Comparison of ENCODE assay signal across 1 cellular context in the genomic region with DNA sequence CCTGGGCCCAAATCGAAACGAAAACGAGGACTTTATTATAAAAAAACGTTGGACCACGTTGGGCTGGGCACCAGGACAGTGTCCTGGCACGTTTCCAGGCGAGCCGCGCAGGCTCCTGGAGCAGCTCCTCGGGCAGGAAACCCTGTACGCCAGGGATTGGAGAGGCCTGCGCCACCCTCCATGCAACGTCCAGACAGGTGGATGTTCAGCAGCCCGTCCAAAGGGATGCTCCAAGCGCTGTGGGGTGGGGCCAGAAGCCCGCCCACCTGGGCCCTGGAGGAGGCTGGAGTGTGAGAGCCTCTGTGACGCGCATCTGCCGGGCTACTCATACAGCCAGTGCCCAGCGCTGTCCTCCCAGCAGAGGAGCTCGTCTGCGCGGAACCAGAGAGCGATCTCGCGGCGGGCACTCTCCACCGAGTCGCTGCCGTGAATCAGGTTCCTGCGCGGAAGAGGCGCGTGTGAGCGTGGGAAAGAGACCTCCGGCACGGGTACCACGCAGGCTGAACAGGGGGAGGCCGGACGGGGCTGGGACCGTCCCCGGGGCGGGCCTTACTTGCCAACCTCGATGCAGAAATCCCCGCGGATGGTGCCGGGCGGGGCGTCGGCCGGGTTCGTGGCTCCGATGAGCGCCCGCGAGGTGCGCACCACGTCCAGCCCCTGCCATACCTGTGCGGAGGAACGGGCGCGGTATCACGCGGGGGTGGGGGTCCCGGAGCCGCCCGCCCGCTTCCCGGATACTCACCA.
TF ChIP-seq lines count a peak whose summit lies in the region.

No MANE protein-coding gene starts in this region.

TF ChIP-seq in H1, 55 proteins besides CTCF, POLR2A, EP300 and RAD21:
- TF ChIP-seq TCF12 (IDR thresholded peaks at IDR 0.05; ENCODE audit: low read depth, low read length) (no peak), EGR1 (IDR thresholded peaks at IDR 0.05; ENCODE audit: borderline replicate concordance, low read depth, low read length) (no peak), EZH2 (IDR thresholded peaks at IDR 0.05; ENCODE audit: low read depth, low read length, severe bottlenecking) (no peak), KDM1A (IDR thresholded peaks at IDR 0.05; ENCODE audit: borderline replicate concordance, low read length) (no peak), SUZ12 (IDR thresholded peaks at IDR 0.05; ENCODE audit: low read length) (no peak), SP1 (IDR thresholded peaks at IDR 0.05; ENCODE audit: low read depth, low read length) (no peak), BRCA1 (IDR thresholded peaks at IDR 0.05; ENCODE audit: low read depth, low read length) (no peak), JUN (IDR thresholded peaks at IDR 0.05; ENCODE audit: low read depth, low read length) (no peak), BCL11A (IDR thresholded peaks at IDR 0.05; ENCODE audit: low read depth in 2 of 2, low read length in 2 of 2) (no peak), KDM4A (IDR thresholded peaks at IDR 0.05; ENCODE audit: low read depth, low read length, severe bottlenecking) (no peak), SP4 (IDR thresholded peaks at IDR 0.05; ENCODE audit: low read length) (no peak), FOSL1 (IDR thresholded peaks at IDR 0.05; ENCODE audit: insufficient read depth, low read depth, low read length) (no peak), SIX5 (IDR thresholded peaks at IDR 0.05; ENCODE audit: low read depth, low read length) (no peak), ASH2L (IDR thresholded peaks at IDR 0.05; ENCODE audit: low read length) (no peak), TEAD4 (IDR thresholded peaks at IDR 0.05; ENCODE audit: low read depth, low read length) (no peak), BACH1 (IDR thresholded peaks at IDR 0.05; ENCODE audit: low read length) (no peak), NRF1 (IDR thresholded peaks at IDR 0.05; ENCODE audit: low read depth, low read length) (no peak), GABPA (IDR thresholded peaks at IDR 0.05; ENCODE audit: borderline replicate concordance, insufficient read depth, low read length) (no peak), SIN3A (conservative IDR thresholded peaks at IDR 0.05 in 1 of 2, IDR thresholded peaks at IDR 0.05 in 1 of 2; ENCODE audit: low read depth in 1 of 2, low read length in 2 of 2) (0 out of 4 replicates have a peak, but pooled peaks of 1 of the 2 experiments have one; percentile 11), JUND (IDR thresholded peaks at IDR 0.05; ENCODE audit: low read length) (no peak), HDAC2 (IDR thresholded peaks at IDR 0.05; ENCODE audit: borderline replicate concordance in 1 of 2, low read depth in 2 of 2, low read length in 2 of 2) (no peak), POLR2AphosphoS5 (IDR thresholded peaks at IDR 0.05; ENCODE audit: low read depth, low read length) (peak; percentile 81), CBX8 (IDR thresholded peaks at IDR 0.05; ENCODE audit: borderline replicate concordance, low read depth, low read length) (no peak), CTBP2 (IDR thresholded peaks at IDR 0.05; ENCODE audit: borderline replicate concordance, insufficient read depth, insufficient read length, low read length) (no peak), RXRA (IDR thresholded peaks at IDR 0.05; ENCODE audit: insufficient read depth, low read depth, low read length) (no peak), SAP30 (IDR thresholded peaks at IDR 0.05; ENCODE audit: insufficient read depth, insufficient replicate concordance, low read length) (no peak), CREB1 (IDR thresholded peaks at IDR 0.05) (no peak), CEBPB (IDR thresholded peaks at IDR 0.05; ENCODE audit: low read depth, low read length) (no peak), PHF8 (conservative IDR thresholded peaks at IDR 0.05; ENCODE audit: low read depth, low read length) (peak; percentile 14; the same call in 1 of the 2 replicates), TAF1 (IDR thresholded peaks at IDR 0.05; ENCODE audit: low read depth, low read length) (0 out of 2 replicates have a peak, but pooled peaks have one; percentile 40), GTF2F1 (IDR thresholded peaks at IDR 0.05; ENCODE audit: borderline replicate concordance, low read depth, low read length) (no peak), HDAC6 (IDR thresholded peaks at IDR 0.05; ENCODE audit: low read depth, low read length) (no peak), RBBP5 (IDR thresholded peaks at IDR 0.05; ENCODE audit: borderline replicate concordance, low read depth, low read length) (no peak), POU5F1 (IDR thresholded peaks at IDR 0.05; ENCODE audit: low read depth, low read length) (no peak), ZNF274 (IDR thresholded peaks at IDR 0.05; ENCODE audit: borderline replicate concordance, extremely low read depth, low read length) (no peak), CBX5 (IDR thresholded peaks at IDR 0.05; ENCODE audit: low read depth, low read length) (no peak), TBP (IDR thresholded peaks at IDR 0.05; ENCODE audit: low read depth, low read length) (no peak), CHD1 (IDR thresholded peaks at IDR 0.05; ENCODE audit: low read depth, low read length) (no peak)
- TF ChIP-seq, protein P1, sequence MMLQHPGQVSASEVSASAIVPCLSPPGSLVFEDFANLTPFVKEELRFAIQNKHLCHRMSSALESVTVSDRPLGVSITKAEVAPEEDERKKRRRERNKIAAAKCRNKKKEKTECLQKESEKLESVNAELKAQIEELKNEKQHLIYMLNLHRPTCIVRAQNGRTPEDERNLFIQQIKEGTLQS (IDR thresholded peaks at IDR 0.05; ENCODE audit: insufficient read depth, low read depth, low read length): no peak
- TF ChIP-seq, protein P2, sequence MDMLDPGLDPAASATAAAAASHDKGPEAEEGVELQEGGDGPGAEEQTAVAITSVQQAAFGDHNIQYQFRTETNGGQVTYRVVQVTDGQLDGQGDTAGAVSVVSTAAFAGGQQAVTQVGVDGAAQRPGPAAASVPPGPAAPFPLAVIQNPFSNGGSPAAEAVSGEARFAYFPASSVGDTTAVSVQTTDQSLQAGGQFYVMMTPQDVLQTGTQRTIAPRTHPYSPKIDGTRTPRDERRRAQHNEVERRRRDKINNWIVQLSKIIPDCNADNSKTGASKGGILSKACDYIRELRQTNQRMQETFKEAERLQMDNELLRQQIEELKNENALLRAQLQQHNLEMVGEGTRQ (IDR thresholded peaks at IDR 0.05; ENCODE audit: low read length): no peak
- TF ChIP-seq, protein P3, sequence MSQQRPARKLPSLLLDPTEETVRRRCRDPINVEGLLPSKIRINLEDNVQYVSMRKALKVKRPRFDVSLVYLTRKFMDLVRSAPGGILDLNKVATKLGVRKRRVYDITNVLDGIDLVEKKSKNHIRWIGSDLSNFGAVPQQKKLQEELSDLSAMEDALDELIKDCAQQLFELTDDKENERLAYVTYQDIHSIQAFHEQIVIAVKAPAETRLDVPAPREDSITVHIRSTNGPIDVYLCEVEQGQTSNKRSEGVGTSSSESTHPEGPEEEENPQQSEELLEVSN (IDR thresholded peaks at IDR 0.05): no peak
- TF ChIP-seq, protein P4, sequence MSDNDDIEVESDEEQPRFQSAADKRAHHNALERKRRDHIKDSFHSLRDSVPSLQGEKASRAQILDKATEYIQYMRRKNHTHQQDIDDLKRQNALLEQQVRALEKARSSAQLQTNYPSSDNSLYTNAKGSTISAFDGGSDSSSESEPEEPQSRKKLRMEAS (IDR thresholded peaks at IDR 0.05): 0 out of 2 replicates have a peak, but pooled peaks have one; percentile 6
